In the genomic region with DNA sequence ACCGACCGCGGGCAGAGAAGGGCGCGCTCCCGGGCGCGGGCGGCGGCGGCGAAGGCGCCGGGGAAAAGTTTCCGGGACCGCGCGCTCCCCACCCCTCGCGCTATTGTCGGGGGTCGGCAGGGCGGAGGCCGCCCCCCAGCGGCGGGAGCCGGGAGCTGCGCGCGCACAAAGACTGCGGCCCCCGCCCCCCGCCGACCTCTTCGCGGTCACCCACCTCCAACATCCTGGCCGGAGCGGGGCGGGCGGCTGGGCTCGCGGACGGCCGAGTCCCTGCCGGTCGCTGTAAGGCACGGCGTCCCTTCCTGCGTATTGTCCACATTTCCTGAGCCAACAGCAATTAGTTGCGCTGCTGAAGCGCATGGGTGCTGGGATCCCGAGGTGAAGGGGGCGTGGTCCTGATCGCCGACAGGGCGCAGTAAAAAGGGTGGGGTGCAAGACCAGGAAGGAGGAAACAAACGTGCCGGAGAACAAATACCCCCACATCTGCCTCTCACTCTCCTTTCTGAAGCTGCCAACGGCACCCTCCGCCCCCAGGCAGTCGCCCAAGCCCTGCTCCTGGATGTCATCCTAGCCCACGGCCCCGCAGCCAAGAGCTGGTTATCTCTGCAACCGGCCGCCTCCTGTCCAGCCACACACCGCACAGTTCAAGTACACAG, we compare ENCODE assay signal across 1 cellular context.
TF ChIP-seq lines count a peak whose summit lies in the region.

A gene with protein sequence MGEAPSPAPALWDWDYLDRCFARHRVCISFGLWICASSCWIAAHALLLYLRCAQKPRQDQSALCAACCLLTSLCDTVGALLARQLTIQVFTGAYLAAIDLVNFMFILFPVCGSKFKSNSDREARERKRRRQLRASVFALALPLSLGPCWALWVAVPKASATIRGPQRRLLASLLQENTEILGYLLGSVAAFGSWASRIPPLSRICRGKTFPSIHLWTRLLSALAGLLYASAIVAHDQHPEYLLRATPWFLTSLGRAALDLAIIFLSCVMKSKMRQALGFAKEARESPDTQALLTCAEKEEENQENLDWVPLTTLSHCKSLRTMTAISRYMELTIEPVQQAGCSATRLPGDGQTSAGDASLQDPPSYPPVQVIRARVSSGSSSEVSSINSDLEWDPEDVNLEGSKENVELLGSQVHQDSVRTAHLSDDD (minus strand): TSS at position 71 of the 656 bp plus-strand sequence. CDS start 204 bp downstream, outside the sequence.

TF ChIP-seq in K562, 482 proteins besides CTCF, POLR2A, EP300 and RAD21 (continued from another document and continues in another):
- TF ChIP-seq HNRNPLL (IDR thresholded peaks at IDR 0.05; ENCODE audit: low read depth, low read length, poor library complexity, severe bottlenecking) (peak; percentile 70), GABPA (tag; conservative IDR thresholded peaks at IDR 0.05; ENCODE audit: low read depth) (peak; percentile 87), XRCC5 (IDR thresholded peaks at IDR 0.05; ENCODE audit: low read depth, low read length) (0 out of 2 replicates have a peak, but pooled peaks have one; percentile 29), GATAD2B (IDR thresholded peaks at IDR 0.05; ENCODE audit: borderline replicate concordance) (peak; percentile 94), FIP1L1 (IDR thresholded peaks at IDR 0.05; ENCODE audit: low read depth, low read length, poor library complexity, severe bottlenecking) (peak; percentile 55), BCLAF1 (IDR thresholded peaks at IDR 0.05; ENCODE audit: borderline replicate concordance in 1 of 2, control insufficient read depth in 1 of 2, low read depth in 2 of 2, low read length in 1 of 2) (0 out of 4 replicates have a peak, but pooled peaks of 1 of the 2 experiments have one; percentile 23), EP400 (IDR thresholded peaks at IDR 0.05) (peak; percentile 44; the same call in 1 of the 2 replicates), FOXK2 (conservative IDR thresholded peaks at IDR 0.05 in 1 of 2, IDR thresholded peaks at IDR 0.05 in 1 of 2; ENCODE audit: low read depth in 2 of 2) (0 out of 4 replicates have a peak, but pooled peaks of 1 of the 2 experiments have one; percentile 18), ZKSCAN3 (CRISPR knock-in tag; IDR thresholded peaks at IDR 0.05) (no peak), TCFL5 (CRISPR knock-in tag; conservative IDR thresholded peaks at IDR 0.05) (no peak), ETV1 (tag; conservative IDR thresholded peaks at IDR 0.05; ENCODE audit: low read depth) (peak; percentile 49; the same call in 1 of the 2 replicates), CTBP1 (IDR thresholded peaks at IDR 0.05; ENCODE audit: borderline replicate concordance) (peak; percentile 96), PKNOX1 (IDR thresholded peaks at IDR 0.05) (0 out of 2 replicates have a peak, but pooled peaks have one; percentile 7), RNF2 (IDR thresholded peaks at IDR 0.05) (peak; percentile 25; the same call in 1 of the 2 replicates), NFIC (IDR thresholded peaks at IDR 0.05) (peak; percentile 14; the same call in 1 of the 2 replicates), ZBTB34 (CRISPR knock-in tag; IDR thresholded peaks at IDR 0.05) (no peak), SMC3 (conservative IDR thresholded peaks at IDR 0.05; ENCODE audit: insufficient read depth, low read depth, low read length) (peak; percentile 33; the same call in 1 of the 2 replicates), ELF2 (CRISPR knock-in tag; IDR thresholded peaks at IDR 0.05) (0 out of 2 replicates have a peak, but pooled peaks have one; percentile 21), KLF1 (tag; IDR thresholded peaks at IDR 0.05) (peak; percentile 27; the same call in 1 of the 2 replicates), MCM2 (IDR thresholded peaks at IDR 0.05; ENCODE audit: low read depth) (no peak), NR2F6 (CRISPR knock-in tag; IDR thresholded peaks at IDR 0.05) (no peak), HCFC1 (IDR thresholded peaks at IDR 0.05; ENCODE audit: low read depth, low read length) (peak; percentile 35), ZKSCAN8 (CRISPR knock-in tag; IDR thresholded peaks at IDR 0.05) (no peak), GABPB1 (CRISPR knock-in tag; IDR thresholded peaks at IDR 0.05) (peak; percentile 68; the same call in 1 of the 2 replicates), MEIS2 (IDR thresholded peaks at IDR 0.05; ENCODE audit: partially characterized antibody) (peak; percentile 2), POLR2B (IDR thresholded peaks at IDR 0.05; ENCODE audit: low read depth, partially characterized antibody) (peak; percentile 34)
- TF ChIP-seq, protein P1, sequence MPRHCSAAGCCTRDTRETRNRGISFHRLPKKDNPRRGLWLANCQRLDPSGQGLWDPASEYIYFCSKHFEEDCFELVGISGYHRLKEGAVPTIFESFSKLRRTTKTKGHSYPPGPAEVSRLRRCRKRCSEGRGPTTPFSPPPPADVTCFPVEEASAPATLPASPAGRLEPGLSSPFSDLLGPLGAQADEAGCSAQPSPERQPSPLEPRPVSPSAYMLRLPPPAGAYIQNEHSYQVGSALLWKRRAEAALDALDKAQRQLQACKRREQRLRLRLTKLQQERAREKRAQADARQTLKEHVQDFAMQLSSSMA (CRISPR knock-in tag; IDR thresholded peaks at IDR 0.05), result 0 out of 2 replicates have a peak, but pooled peaks have one; percentile 40
- TF ChIP-seq, protein P2, sequence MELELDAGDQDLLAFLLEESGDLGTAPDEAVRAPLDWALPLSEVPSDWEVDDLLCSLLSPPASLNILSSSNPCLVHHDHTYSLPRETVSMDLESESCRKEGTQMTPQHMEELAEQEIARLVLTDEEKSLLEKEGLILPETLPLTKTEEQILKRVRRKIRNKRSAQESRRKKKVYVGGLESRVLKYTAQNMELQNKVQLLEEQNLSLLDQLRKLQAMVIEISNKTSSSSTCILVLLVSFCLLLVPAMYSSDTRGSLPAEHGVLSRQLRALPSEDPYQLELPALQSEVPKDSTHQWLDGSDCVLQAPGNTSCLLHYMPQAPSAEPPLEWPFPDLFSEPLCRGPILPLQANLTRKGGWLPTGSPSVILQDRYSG (tag; conservative IDR thresholded peaks at IDR 0.05; ENCODE audit: low read depth), result no peak
- TF ChIP-seq, protein P3, sequence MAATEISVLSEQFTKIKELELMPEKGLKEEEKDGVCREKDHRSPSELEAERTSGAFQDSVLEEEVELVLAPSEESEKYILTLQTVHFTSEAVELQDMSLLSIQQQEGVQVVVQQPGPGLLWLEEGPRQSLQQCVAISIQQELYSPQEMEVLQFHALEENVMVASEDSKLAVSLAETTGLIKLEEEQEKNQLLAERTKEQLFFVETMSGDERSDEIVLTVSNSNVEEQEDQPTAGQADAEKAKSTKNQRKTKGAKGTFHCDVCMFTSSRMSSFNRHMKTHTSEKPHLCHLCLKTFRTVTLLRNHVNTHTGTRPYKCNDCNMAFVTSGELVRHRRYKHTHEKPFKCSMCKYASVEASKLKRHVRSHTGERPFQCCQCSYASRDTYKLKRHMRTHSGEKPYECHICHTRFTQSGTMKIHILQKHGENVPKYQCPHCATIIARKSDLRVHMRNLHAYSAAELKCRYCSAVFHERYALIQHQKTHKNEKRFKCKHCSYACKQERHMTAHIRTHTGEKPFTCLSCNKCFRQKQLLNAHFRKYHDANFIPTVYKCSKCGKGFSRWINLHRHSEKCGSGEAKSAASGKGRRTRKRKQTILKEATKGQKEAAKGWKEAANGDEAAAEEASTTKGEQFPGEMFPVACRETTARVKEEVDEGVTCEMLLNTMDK (IDR thresholded peaks at IDR 0.05; ENCODE audit: borderline replicate concordance, insufficient read depth, low read depth, low read length, poor library complexity, severe bottlenecking), result peak; percentile 89
- TF ChIP-seq, protein P4, sequence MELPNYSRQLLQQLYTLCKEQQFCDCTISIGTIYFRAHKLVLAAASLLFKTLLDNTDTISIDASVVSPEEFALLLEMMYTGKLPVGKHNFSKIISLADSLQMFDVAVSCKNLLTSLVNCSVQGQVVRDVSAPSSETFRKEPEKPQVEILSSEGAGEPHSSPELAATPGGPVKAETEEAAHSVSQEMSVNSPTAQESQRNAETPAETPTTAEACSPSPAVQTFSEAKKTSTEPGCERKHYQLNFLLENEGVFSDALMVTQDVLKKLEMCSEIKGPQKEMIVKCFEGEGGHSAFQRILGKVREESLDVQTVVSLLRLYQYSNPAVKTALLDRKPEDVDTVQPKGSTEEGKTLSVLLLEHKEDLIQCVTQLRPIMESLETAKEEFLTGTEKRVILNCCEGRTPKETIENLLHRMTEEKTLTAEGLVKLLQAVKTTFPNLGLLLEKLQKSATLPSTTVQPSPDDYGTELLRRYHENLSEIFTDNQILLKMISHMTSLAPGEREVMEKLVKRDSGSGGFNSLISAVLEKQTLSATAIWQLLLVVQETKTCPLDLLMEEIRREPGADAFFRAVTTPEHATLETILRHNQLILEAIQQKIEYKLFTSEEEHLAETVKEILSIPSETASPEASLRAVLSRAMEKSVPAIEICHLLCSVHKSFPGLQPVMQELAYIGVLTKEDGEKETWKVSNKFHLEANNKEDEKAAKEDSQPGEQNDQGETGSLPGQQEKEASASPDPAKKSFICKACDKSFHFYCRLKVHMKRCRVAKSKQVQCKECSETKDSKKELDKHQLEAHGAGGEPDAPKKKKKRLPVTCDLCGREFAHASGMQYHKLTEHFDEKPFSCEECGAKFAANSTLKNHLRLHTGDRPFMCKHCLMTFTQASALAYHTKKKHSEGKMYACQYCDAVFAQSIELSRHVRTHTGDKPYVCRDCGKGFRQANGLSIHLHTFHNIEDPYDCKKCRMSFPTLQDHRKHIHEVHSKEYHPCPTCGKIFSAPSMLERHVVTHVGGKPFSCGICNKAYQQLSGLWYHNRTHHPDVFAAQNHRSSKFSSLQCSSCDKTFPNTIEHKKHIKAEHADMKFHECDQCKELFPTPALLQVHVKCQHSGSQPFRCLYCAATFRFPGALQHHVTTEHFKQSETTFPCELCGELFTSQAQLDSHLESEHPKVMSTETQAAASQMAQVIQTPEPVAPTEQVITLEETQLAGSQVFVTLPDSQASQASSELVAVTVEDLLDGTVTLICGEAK (IDR thresholded peaks at IDR 0.05), result peak; percentile 66
- TF ChIP-seq, protein P4 (CRISPR knock-in tag; IDR thresholded peaks at IDR 0.05), result no peak
